ENCODE assay signal across 1 cellular context in genomic region chr5:56858777-56859442, GRCh38.
A peak's percentile ranks its signal among the peaks of the same experiment; 100 is the strongest.
TF ChIP-seq lines count a peak whose summit lies in the region.

No MANE protein-coding gene starts in this region.

TF ChIP-seq in HepG2, 621 proteins besides CTCF, POLR2A, EP300 and RAD21:
- TF ChIP-seq AFF4 (CRISPR knock-in tag; IDR thresholded peaks at IDR 0.05) (no peak), ZKSCAN5 (CRISPR knock-in tag; IDR thresholded peaks at IDR 0.05) (peak; percentile 80; the same call in 1 of the 2 replicates), ZNF770 (CRISPR knock-in tag; IDR thresholded peaks at IDR 0.05) (no peak), UBTF (CRISPR knock-in tag; IDR thresholded peaks at IDR 0.05) (no peak), KDM5B (CRISPR knock-in tag; IDR thresholded peaks at IDR 0.05; ENCODE audit: borderline replicate concordance) (no peak), RBAK (CRISPR knock-in tag; IDR thresholded peaks at IDR 0.05) (no peak)
TF ChIP-seq in HepG2: peak in this region for 1.
